In the genomic region with DNA sequence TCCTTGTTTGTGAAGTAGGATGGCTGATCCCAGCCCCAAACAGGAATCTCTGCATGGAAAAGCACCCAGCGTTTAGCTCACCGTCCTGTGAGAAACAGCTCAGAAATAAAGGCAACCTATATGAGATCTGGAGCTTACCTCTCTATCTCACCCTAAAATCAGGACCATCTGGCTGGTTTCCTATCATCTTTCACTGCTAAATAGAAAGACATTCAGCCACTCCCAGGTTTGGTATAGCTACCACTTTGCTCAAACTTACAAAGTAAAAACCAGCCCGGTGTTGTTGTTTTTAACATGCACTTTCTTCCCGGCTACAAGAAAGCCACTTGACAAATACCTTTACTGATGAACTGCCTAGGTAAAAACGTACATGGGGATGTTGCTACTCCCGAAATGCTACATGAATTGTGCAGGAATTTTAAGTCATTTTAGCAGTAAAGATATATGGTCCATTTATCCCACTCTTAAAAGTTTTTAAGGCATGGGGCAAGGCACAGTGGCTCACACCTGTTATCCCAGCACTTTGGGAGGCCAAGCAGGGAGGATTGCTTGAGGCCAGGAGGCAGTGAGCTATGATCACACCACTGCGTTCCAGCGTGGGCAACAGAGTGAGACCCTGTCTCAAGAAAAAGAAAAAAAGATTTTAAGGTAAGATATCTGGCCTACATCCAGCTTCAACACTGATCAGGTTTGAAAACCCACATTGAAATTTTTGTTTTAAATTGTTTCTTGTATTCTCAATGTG, we compare ENCODE assay signal across 8 cellular contexts. TPM values are rescaled to one million over a fixed set of nuclear protein-coding genes. Genes with fewer than 3 reads are reported as not detected.
DNase-seq lines count a peak whose midpoint lies in the region; ATAC-seq, FAIRE-seq and TF ChIP-seq lines count a peak whose summit lies in the region.

No MANE protein-coding gene starts in this region.

- peak overlapping the region; percentile 100 for H2AFZ ChIP-seq in OCI-LY1 (ENCODE audit: low read length)

- H3K4me3 ChIP-seq in CD8-positive, alpha-beta T cell (ENCODE audit: low read depth, low read length): peak overlapping the region; percentile 76
- H3K4me3 ChIP-seq in OCI-LY1 (ENCODE audit: low read depth, low read length, poor library complexity, severe bottlenecking): peak overlapping the region; percentile 93
- H3K4me3 ChIP-seq in endodermal cell (ENCODE audit: low read length): peak overlapping the region; percentile 94
- peak overlapping the region; percentile 92 to 96 for H3K4me3 ChIP-seq in neutrophil (ENCODE audit: low read depth in 1 of 2, low read length in 1 of 2)

- no peaks in the 10 kb centered on the region for H3K9me2 ChIP-seq in OCI-LY1 (ENCODE audit: low read depth, low read length)

- H4K20me1 ChIP-seq in OCI-LY1 (ENCODE audit: insufficient read depth, low read length): no peaks in the 10 kb centered on the region

- no peak for TF ChIP-seq CTCF in CD8-positive, alpha-beta T cell (IDR thresholded peaks at IDR 0.05)
- TF ChIP-seq CTCF in OCI-LY1 (IDR thresholded peaks at IDR 0.05; ENCODE audit: low read length) (no peak), endodermal cell (conservative IDR thresholded peaks at IDR 0.05) (no peak), neutrophil (IDR thresholded peaks at IDR 0.05) (no peak)

- no peaks in the 10 kb centered on the region for H3K27me3 ChIP-seq in CD8-positive, alpha-beta T cell (ENCODE audit: insufficient read depth, low read length)
- H3K27me3 ChIP-seq in OCI-LY1 (ENCODE audit: insufficient read depth, low read length) (no peaks in the 10 kb centered on the region), endodermal cell (ENCODE audit: control insufficient read depth, insufficient read depth, low read length, poor library complexity, severe bottlenecking) (no peaks in the 10 kb centered on the region), neutrophil (no peaks in the 10 kb centered on the region)

- no peak for FAIRE-seq in RCC 7860 (lab: Jason Lieb, UNC)

- 69 to 78% methylated on average over 6 to 8 of the region's 8 CpGs for WGBS in endodermal cell (ENCODE audit: insufficient coverage in 1 of 2, insufficient read length in 1 of 2), 2 experiments

- H3K4me3 Mint-ChIP-seq in CD8-positive, alpha-beta T cell: peak overlapping the region; percentile 100
- H3K4me3 Mint-ChIP-seq in endodermal cell: peak overlapping the region; percentile 82

- peaks cover 22% of the 10 kb centered on the region for H3K4me1 Mint-ChIP-seq in CD8-positive, alpha-beta T cell (ENCODE audit: low read depth)
- peaks cover 11% of the 10 kb centered on the region for H3K4me1 Mint-ChIP-seq in endodermal cell

- ATAC-seq in CD8-positive, alpha-beta T cell: no peak
- ATAC-seq in HG02623 (IDR thresholded peaks at IDR 0.05; ENCODE audit: unreplicated experiment) (no peak), GM21515 (IDR thresholded peaks at IDR 0.05; ENCODE audit: unreplicated experiment) (no peak)

- H3K4me1 ChIP-seq in CD8-positive, alpha-beta T cell (ENCODE audit: insufficient read depth, low read length): peaks cover 6% of the 10 kb centered on the region
- H3K4me1 ChIP-seq in OCI-LY1 (ENCODE audit: insufficient read depth, low read length, severe bottlenecking) (peaks cover 23% of the 10 kb centered on the region), endodermal cell (ENCODE audit: control insufficient read depth, insufficient read depth, low read length) (no peaks in the 10 kb centered on the region), neutrophil (ENCODE audit: control insufficient read depth in 1 of 2, insufficient read depth in 1 of 2, low read depth in 1 of 2, low read length in 1 of 2) (peaks cover 16% of the 10 kb centered on the region in 2 experiments)

- no peaks in the 10 kb centered on the region for H3K79me2 ChIP-seq in OCI-LY1 (ENCODE audit: insufficient read depth, low read length)

- no peaks in the 10 kb centered on the region for H3F3A ChIP-seq in OCI-LY1 (ENCODE audit: insufficient read depth, low read length)

- no peaks in the 10 kb centered on the region for H3K36me3 ChIP-seq in CD8-positive, alpha-beta T cell (ENCODE audit: insufficient read depth, low read length)
- H3K36me3 ChIP-seq in OCI-LY1 (ENCODE audit: insufficient read depth, low read length) (peaks cover 9% of the 10 kb centered on the region; the same call in 1 of the 2 replicates), endodermal cell (ENCODE audit: control insufficient read depth, insufficient read depth, low read length) (peaks cover 21% of the 10 kb centered on the region), neutrophil (peaks cover 10% of the 10 kb centered on the region)

- H3K36me3 Mint-ChIP-seq in CD8-positive, alpha-beta T cell: peaks cover 21% of the 10 kb centered on the region
- peaks cover 13% of the 10 kb centered on the region for H3K36me3 Mint-ChIP-seq in endodermal cell (ENCODE audit: low read depth)

- H3K27me3 Mint-ChIP-seq in CD8-positive, alpha-beta T cell (ENCODE audit: low read depth): no peaks in the 10 kb centered on the region
- H3K27me3 Mint-ChIP-seq in endodermal cell (ENCODE audit: insufficient read depth): no peaks in the 10 kb centered on the region

- H3K4me2 ChIP-seq in OCI-LY1 (ENCODE audit: low read length): peak overlapping the region; percentile 91

- peak overlapping the region; percentile 69 for H3K27ac ChIP-seq in CD8-positive, alpha-beta T cell (ENCODE audit: low read depth, low read length)
- no peak overlapping the region for H3K27ac ChIP-seq in OCI-LY1 (ENCODE audit: low read depth, low read length, poor library complexity, severe bottlenecking)
- no peak overlapping the region for H3K27ac ChIP-seq in endodermal cell (ENCODE audit: low read depth, low read length)
- H3K27ac ChIP-seq in neutrophil: peak overlapping the region; percentile 94

- H3K9me3 ChIP-seq in CD8-positive, alpha-beta T cell (ENCODE audit: low read length): no peaks in the 10 kb centered on the region
- H3K9me3 ChIP-seq in OCI-LY1 (ENCODE audit: low read length) (no peaks in the 10 kb centered on the region), endodermal cell (ENCODE audit: control insufficient read depth, low read length) (no peaks in the 10 kb centered on the region), neutrophil (no peaks in the 10 kb centered on the region)

- CTCF ChIA-PET in CD8-positive, alpha-beta T cell (lab: Charles Lee): interaction anchor here (0.9 to 5.6 kb wide), 6 partner anchors 10 to 65 kb away, joined by 3 to 40 read pairs (median 4); no protein-coding TSS in a partner anchor

- no peaks in the 10 kb centered on the region for H3K9me3 Mint-ChIP-seq in CD8-positive, alpha-beta T cell
- H3K9me3 Mint-ChIP-seq in endodermal cell: no peaks in the 10 kb centered on the region

- no peak for DNase-seq in CD8-positive, alpha-beta T cell
- DNase-seq in endodermal cell (no peak), DMS153 treated with DMSO at 0.1 percent for 48 hours (lab: John Stamatoyannopoulos, UW; ENCODE audit: unreplicated experiment) (no peak), RCC 7860 (ENCODE audit: low spot score) (no peak)

- peak overlapping the region; percentile 92; the same call in 1 of the 2 replicates for H3K9ac ChIP-seq in OCI-LY1 (ENCODE audit: low read length)
- H3K9ac ChIP-seq in endodermal cell (ENCODE audit: extremely low read depth, low read length, poor library complexity, severe bottlenecking): peak overlapping the region; percentile 95

- intact Hi-C loops in CD8-positive, alpha-beta T cell (cut with DNase I, micrococcal nuclease): loop anchor here (1.0 to 10.0 kb wide), 13 partner anchors 13 to 795 kb away; partner anchors contain the start of genes METTL14 (in 2 of the 2), PDE5A (in 1 of the 2) and USP53 (in 1 of the 2)

- POLR2A ChIA-PET in CD8-positive, alpha-beta T cell (lab: Charles Lee): interaction anchor here (0.9 to 1.4 kb wide), 3 partner anchors 10 to 463 kb away, joined by 3 read pairs; no protein-coding TSS in a partner anchor

- H3K27ac Mint-ChIP-seq in CD8-positive, alpha-beta T cell: peak overlapping the region; percentile 97
- peak overlapping the region; percentile 93 for H3K27ac Mint-ChIP-seq in endodermal cell

RNA-seq across cellular contexts. Expression of gene SEC24D, which starts 1.0 kb away (rescaled TPM):
- 10 to 100 TPM; 16.7 to 17.2 TPM for total RNA-seq in CD8-positive, alpha-beta T cell
- total RNA-seq in endodermal cell: 10 to 100 TPM; 40.4 to 42.8 TPM
- polyA plus RNA-seq in endodermal cell (2013, experiment 1 of 2): 23.5 TPM
- polyA plus RNA-seq in endodermal cell (2013, experiment 2 of 2): 25.5 TPM

RNA-seq across cellular contexts. Expression of gene SYNPO2, which starts 51.7 kb away (rescaled TPM):
- total RNA-seq in CD8-positive, alpha-beta T cell: under 1 TPM; 0.24 to 0.25 TPM
- under 1 TPM; 0.09 to 0.37 TPM for total RNA-seq in endodermal cell
- 0.21 TPM for polyA plus RNA-seq in endodermal cell (2013, experiment 1 of 2)
- 0.17 TPM for polyA plus RNA-seq in endodermal cell (2013, experiment 2 of 2)

Comparison
In these comparisons a context has a peak if more than half of its experiments do, and no peak if none do; other contexts are left out.
1. H3K27ac ChIP-seq: peak in CD8-positive, alpha-beta T cell (single experiment) and neutrophil (single experiment); none in OCI-LY1 (single experiment) and endodermal cell (single experiment).
2. Peak in every context shown above with its lines, with median percentiles within 50 percentile points of each other: H3K4me3 ChIP-seq.